Comparison of ENCODE assay signal across 8 cellular contexts in genomic region chr5:75053286-75054109, GRCh38. TPM values are rescaled to one million over a fixed set of nuclear protein-coding genes. Genes with fewer than 3 reads are reported as not detected.
DNase-seq lines count a peak whose midpoint lies in the region; ATAC-seq and TF ChIP-seq lines count a peak whose summit lies in the region.

No MANE protein-coding gene starts in this region.

- H3K27ac ChIP-seq in upper lobe of right lung, result peak overlapping the region; percentile 89

- H3K27ac Mint-ChIP-seq in activated naive CD4-positive, alpha-beta T cell treated with anti-CD3 and anti-CD28 coated beads, Interleukin-2, amount 50 U/mL, for 72 hours, result peak overlapping the region; percentile 44 to 84

- H3K4me3 ChIP-seq in upper lobe of right lung, result peak overlapping the region; percentile 81

- H3K4me1 ChIP-seq in upper lobe of right lung, result peaks cover 18% of the 10 kb centered on the region

- DNase-seq in AG08396 (ENCODE audit: low spot score), result peak; percentile 79
- peak; percentile 80 for DNase-seq in RPMI8226
- DNase-seq in activated naive CD4-positive, alpha-beta T cell treated with anti-CD3 and anti-CD28 coated beads, Interleukin-2, amount 50 U/mL, for 72 hours (ENCODE audit: low spot score in 2 of 2), result peak; percentile 66 to 79
- DNase-seq in head of caudate nucleus, result peak in 41 of 42 donors; percentile 30 to 84 (median 61)
- DNase-seq in occipital lobe (lab: John Stamatoyannopoulos, UW), result peak; percentile 48
- peak; percentile 83 for DNase-seq in upper lobe of right lung

- intact Hi-C loops in head of caudate nucleus (cut with DNase I) (loop anchor here (10.0 kb wide), 1 partner anchor 181 kb away; the partner anchor contains the start of gene ANKRD31), upper lobe of right lung (cut with DNase I) (no loop called here)

- H3K36me3 Mint-ChIP-seq in activated naive CD4-positive, alpha-beta T cell treated with anti-CD3 and anti-CD28 coated beads, Interleukin-2, amount 50 U/mL, for 72 hours, result peaks cover 6 to 7% of the 10 kb centered on the region in 2 donors

- H3K36me3 ChIP-seq in upper lobe of right lung, result no peaks in the 10 kb centered on the region

- H3K9me3 ChIP-seq in upper lobe of right lung, result no peaks in the 10 kb centered on the region

- no peaks in the 10 kb centered on the region for H3K27me3 ChIP-seq in upper lobe of right lung

- ATAC-seq in GM21360 (IDR thresholded peaks at IDR 0.05; ENCODE audit: unreplicated experiment) (peak; percentile 40), upper lobe of right lung (peak; percentile 74), GM19397 (IDR thresholded peaks at IDR 0.05; ENCODE audit: unreplicated experiment) (no peak)
- peak; percentile 53 to 54 for ATAC-seq in activated naive CD4-positive, alpha-beta T cell treated with anti-CD3 and anti-CD28 coated beads, Interleukin-2, amount 50 U/mL, for 72 hours

- peak; percentile 10 for TF ChIP-seq CTCF in upper lobe of right lung (IDR thresholded peaks at IDR 0.05)

- no peaks in the 10 kb centered on the region for H3K9me3 Mint-ChIP-seq in activated naive CD4-positive, alpha-beta T cell treated with anti-CD3 and anti-CD28 coated beads, Interleukin-2, amount 50 U/mL, for 72 hours

RNA-seq across cellular contexts. Expression of gene GCNT4, which starts 1.1 kb away (rescaled TPM):
- 1 to 10 TPM; 2.8 to 3.3 TPM for total RNA-seq in activated naive CD4-positive, alpha-beta T cell treated with anti-CD3 and anti-CD28 coated beads, Interleukin-2, amount 50 U/mL, for 72 hours
- 1.7 TPM for total RNA-seq in occipital lobe
- 2.8 TPM for total RNA-seq in upper lobe of right lung
